In the genomic region with DNA sequence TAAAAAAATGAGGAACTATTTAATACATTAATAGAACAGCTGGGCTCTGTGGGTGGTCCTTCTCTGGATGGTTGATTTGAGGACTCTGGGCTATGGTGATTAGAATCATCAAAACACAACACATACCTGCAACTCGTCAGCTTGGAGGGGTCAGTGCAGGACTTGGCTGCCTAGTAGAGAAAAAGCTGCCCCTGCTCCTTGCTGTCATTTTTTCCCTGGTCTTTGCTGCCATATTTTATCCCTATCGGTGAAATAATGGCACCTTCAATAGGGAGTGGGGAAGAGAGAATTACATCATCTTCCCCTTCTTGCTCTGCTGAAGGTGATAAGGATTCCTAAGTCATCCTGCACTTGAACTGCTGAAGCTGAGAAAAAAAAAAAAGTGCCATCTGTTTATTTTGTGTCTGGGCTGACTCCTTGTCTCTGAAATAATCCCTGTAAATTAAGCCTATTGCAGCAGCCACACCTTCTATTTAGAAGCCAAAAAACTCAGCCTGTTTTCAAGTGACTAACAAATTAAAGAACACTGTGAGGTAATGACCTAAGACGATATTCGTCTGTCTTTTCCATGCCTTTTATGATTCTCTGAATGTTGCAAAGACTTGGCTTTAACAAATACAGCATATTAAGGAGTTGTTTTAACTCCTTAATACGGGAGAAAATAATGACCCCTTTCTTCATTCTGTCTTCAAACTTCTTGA, we compare ENCODE assay signal across 14 cellular contexts.
A peak's percentile ranks its signal among the peaks of the same experiment; 100 is the strongest.
DNase-seq lines count a peak whose midpoint lies in the region; ATAC-seq and TF ChIP-seq lines count a peak whose summit lies in the region.
"Had no signal": no experiment of that assay in that cellular context is flagged by ENCODE, and none has a peak within 500 bp of the region (broad histone marks: within the 10 kb centered on the region; RNA-seq: fewer than 3 reads in every experiment).

No MANE protein-coding gene starts in this region.

- no peaks in the 10 kb centered on the region for H3K27me3 Mint-ChIP-seq in T-helper 17 cell
- H3K27me3 Mint-ChIP-seq: brain had no signal

- intact Hi-C loops in gastrocnemius medialis (cut with DNase I; ENCODE audit: low total_unique reads), result no loop called here

- CTCF ChIA-PET in HEK293 (lab: Yijun Ruan, JAX), result interaction anchor here (0.7 to 0.9 kb wide), 3 partner anchors 72 to 459 kb away, joined by 3 to 5 read pairs (median 3); no protein-coding TSS in a partner anchor

- DNase-seq in T-helper 17 cell, result no peak
- DNase-seq in erythroblast (lab: John Stamatoyannopoulos, UW), result peak; percentile 85 to 90
- DNase-seq in gastrocnemius medialis, result no peak
- DNase-seq in NCI-H1417 (lab: John Stamatoyannopoulos, UW), result no peak
- DNase-seq: activated CD4-positive, CD25-positive, alpha-beta regulatory T cell; activated gamma-delta T cell treated with Interleukin-2 at 50 U/mL for 16 hours; DMS79 treated with DMSO at 0.1 percent for 48 hours; PC-9; stimulated activated CD4-positive, alpha-beta T cell treated with anti-CD3 and anti-CD28 coated beads, Interleukin-12 subunit alpha, Interleukin-12 subunit beta, amount 100 ng/mL, for 4 hours had no signal

- H3K27ac Mint-ChIP-seq in T-helper 17 cell, result peak overlapping the region; percentile 4

- H3K36me3 ChIP-seq in HEK293 (ENCODE audit: control insufficient read depth in 2 of 2, insufficient read depth in 1 of 2, low read length in 2 of 2) (no peaks in the 10 kb centered on the region), gastrocnemius medialis (no peaks in the 10 kb centered on the region)

- no peaks in the 10 kb centered on the region for H3K27me3 ChIP-seq in gastrocnemius medialis

- in situ Hi-C loops in gastrocnemius medialis (cut with MboI; ENCODE audit: low sequenced_read_pairs in 4 of 4), result loop anchor here in 1 of 4 donors (10.0 kb wide), 1 partner anchor 88 kb away; a partner anchor contains a TSS

- H3K4me3 Mint-ChIP-seq in T-helper 17 cell, result no peak overlapping the region
- H3K4me3 Mint-ChIP-seq: brain had no signal

- TF ChIP-seq CTCF in HEK293 (tag by site-specific recombination; IDR thresholded peaks at IDR 0.05) (no peak), gastrocnemius medialis (IDR thresholded peaks at IDR 0.05 in 4 of 5, conservative IDR thresholded peaks at IDR 0.05 in 1 of 5) (no peak)

- H3K36me3 Mint-ChIP-seq in T-helper 17 cell (ENCODE audit: low read depth), result peaks cover 6% of the 10 kb centered on the region

- no peak overlapping the region for H3K4me3 ChIP-seq in HEK293 (ENCODE audit: low read depth, low read length)
- H3K4me3 ChIP-seq in gastrocnemius medialis, result no peak overlapping the region
- H3K4me3 ChIP-seq: PC-9 had no signal

- H3K4me1 ChIP-seq in HEK293 (ENCODE audit: control insufficient read depth, insufficient read depth, low read length), result peaks cover 13% of the 10 kb centered on the region
- peaks cover 98 to 99% of the 10 kb centered on the region in 2 donors for H3K4me1 ChIP-seq in gastrocnemius medialis

- H3K4me1 Mint-ChIP-seq in T-helper 17 cell, result peaks cover 48% of the 10 kb centered on the region

- H3K27ac ChIP-seq in HEK293 (ENCODE audit: extremely low read depth, low read depth, low read length) (no peak overlapping the region), gastrocnemius medialis (peak overlapping the region; percentile 88 to 94 (median 91))
- H3K27ac ChIP-seq: PC-9 had no signal

- H3K9me3 ChIP-seq in HEK293 (ENCODE audit: control insufficient read depth, insufficient read depth, low read depth, low read length) (no peaks in the 10 kb centered on the region), T-helper 17 cell (ENCODE audit: control insufficient read depth, low read length, poor library complexity, severe bottlenecking) (no peaks in the 10 kb centered on the region), gastrocnemius medialis (no peaks in the 10 kb centered on the region)

- POLR2A ChIA-PET in HEK293 (lab: Yijun Ruan, JAX), result no interaction called here

- ATAC-seq in T-helper 17 cell, result no peak
- peak in 1 of 2 donors; percentile 6 for ATAC-seq in gastrocnemius medialis
- no peak for ATAC-seq in GM21528 (IDR thresholded peaks at IDR 0.05; ENCODE audit: low FRiP score, unreplicated experiment)
- no peak for ATAC-seq in HG03457 (IDR thresholded peaks at IDR 0.05; ENCODE audit: unreplicated experiment)
- ATAC-seq in HG03521 (IDR thresholded peaks at IDR 0.05; ENCODE audit: unreplicated experiment), result no peak

- TF ChIP-seq POLR2A in erythroblast (IDR thresholded peaks at IDR 0.05; ENCODE audit: low read length) (no peak), gastrocnemius medialis (IDR thresholded peaks at IDR 0.05) (no peak)

TF ChIP-seq in HEK293, 187 proteins besides CTCF, POLR2A, EP300 and RAD21:
- TF ChIP-seq ZNF202 (tag by site-specific recombination; IDR thresholded peaks at IDR 0.05; ENCODE audit: borderline replicate concordance) (no peak), ZNF791 (tag by site-specific recombination; IDR thresholded peaks at IDR 0.05) (no peak), MZF1 (tag by site-specific recombination; IDR thresholded peaks at IDR 0.05; ENCODE audit: borderline replicate concordance) (peak; percentile 70), TRIM28 (IDR thresholded peaks at IDR 0.05; ENCODE audit: borderline replicate concordance, low read length) (peak; percentile 15; the same call in 1 of the 2 replicates)
- TF ChIP-seq, protein P1, sequence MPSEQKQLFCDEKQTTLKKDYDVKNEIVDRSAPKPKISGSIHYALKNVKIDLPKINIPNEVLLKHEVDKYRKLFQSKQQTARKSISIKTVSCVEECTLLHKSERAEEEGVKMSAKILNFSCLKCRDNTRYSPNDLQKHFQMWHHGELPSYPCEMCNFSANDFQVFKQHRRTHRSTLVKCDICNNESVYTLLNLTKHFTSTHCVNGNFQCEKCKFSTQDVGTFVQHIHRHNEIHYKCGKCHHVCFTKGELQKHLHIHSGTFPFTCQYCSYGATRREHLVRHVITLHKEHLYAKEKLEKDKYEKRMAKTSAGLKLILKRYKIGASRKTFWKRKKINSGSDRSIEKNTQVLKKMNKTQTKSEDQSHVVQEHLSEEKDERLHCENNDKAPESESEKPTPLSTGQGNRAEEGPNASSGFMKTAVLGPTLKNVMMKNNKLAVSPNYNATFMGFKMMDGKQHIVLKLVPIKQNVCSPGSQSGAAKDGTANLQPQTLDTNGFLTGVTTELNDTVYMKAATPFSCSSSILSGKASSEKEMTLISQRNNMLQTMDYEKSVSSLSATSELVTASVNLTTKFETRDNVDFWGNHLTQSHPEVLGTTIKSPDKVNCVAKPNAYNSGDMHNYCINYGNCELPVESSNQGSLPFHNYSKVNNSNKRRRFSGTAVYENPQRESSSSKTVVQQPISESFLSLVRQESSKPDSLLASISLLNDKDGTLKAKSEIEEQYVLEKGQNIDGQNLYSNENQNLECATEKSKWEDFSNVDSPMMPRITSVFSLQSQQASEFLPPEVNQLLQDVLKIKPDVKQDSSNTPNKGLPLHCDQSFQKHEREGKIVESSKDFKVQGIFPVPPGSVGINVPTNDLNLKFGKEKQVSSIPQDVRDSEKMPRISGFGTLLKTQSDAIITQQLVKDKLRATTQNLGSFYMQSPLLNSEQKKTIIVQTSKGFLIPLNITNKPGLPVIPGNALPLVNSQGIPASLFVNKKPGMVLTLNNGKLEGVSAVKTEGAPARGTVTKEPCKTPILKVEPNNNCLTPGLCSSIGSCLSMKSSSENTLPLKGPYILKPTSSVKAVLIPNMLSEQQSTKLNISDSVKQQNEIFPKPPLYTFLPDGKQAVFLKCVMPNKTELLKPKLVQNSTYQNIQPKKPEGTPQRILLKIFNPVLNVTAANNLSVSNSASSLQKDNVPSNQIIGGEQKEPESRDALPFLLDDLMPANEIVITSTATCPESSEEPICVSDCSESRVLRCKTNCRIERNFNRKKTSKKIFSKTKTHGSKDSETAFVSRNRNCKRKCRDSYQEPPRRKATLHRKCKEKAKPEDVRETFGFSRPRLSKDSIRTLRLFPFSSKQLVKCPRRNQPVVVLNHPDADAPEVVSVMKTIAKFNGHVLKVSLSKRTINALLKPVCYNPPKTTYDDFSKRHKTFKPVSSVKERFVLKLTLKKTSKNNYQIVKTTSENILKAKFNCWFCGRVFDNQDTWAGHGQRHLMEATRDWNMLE (tag by site-specific recombination; conservative IDR thresholded peaks at IDR 0.05; ENCODE audit: low read depth), result no peak

Comparison
In these comparisons a context has a peak if more than half of its experiments do, and no peak if none do; other contexts are left out.
1. DNase-seq: peak in erythroblast (2 of 2); none in T-helper 17 cell (0 of 3), gastrocnemius medialis (0 of 2) and NCI-H1417 (0 of 3).